Comparison of ENCODE assay signal across 13 cellular contexts in the genomic region with DNA sequence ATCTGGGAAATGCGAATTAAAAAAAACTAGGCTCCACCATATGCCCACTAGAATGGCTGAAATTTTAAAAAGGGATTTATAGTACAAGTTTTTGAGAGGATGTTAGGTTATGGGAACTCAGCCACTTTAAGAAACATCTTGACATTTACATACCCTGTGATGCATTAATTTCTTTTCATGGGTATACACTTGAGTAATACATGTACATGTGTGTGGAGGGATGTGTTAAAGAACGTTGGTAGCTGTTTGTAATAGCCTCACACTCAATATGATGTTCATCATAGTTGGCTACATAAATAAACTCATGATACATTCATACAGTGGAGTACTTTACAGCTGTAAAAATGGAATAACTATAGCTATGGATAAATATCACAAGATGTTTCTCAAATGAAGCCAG.
"Had no signal": no experiment of that assay in that cellular context is flagged by ENCODE, and none has a peak within 500 bp of the region (broad histone marks: within the 10 kb centered on the region; RNA-seq: fewer than 3 reads in every experiment).

No MANE protein-coding gene starts in this region.

- H3K9me3 Mint-ChIP-seq: type B pancreatic cell had no signal

- FAIRE-seq: pancreas had no signal

- H3K4me3 ChIP-seq: body of pancreas, hepatocyte, pancreas had no signal

- H3K4me3 Mint-ChIP-seq: neural crest cell, type B pancreatic cell had no signal

- ATAC-seq: body of pancreas, pancreas had no signal

- H3K36me3 ChIP-seq: pancreas had no signal

- H3K27me3 ChIP-seq: body of pancreas, hepatocyte, pancreas had no signal

- H3K27ac Mint-ChIP-seq: type B pancreatic cell had no signal

- H3K27ac ChIP-seq: body of pancreas, hepatocyte, pancreas had no signal

- DNase-seq: activated CD4-positive, CD25-positive, alpha-beta regulatory T cell treated with anti-CD3 and anti-CD28 coated beads, Interleukin-2, amount 50 U/mL, for 72 hours; activated CD8-positive, alpha-beta memory T cell treated with anti-CD3 and anti-CD28 coated beads for 24 hours; activated gamma-delta T cell treated with Interleukin-2 at 50 U/mL for 16 hours; activated T-cell treated with anti-CD3 and anti-CD28 coated beads, Interleukin-2, amount 50 U/mL, for 1 hour; body of pancreas; dermis blood vessel endothelial cell; kidney; pancreas; SIG-M5; T-helper 2 cell had no signal

- H3K9me3 ChIP-seq: body of pancreas, pancreas had no signal

- H3K27me3 Mint-ChIP-seq: type B pancreatic cell had no signal
